Comparison of ENCODE assay signal across 19 cellular contexts in genomic region chr22:32005453-32005852, GRCh38. TPM values are rescaled to one million over a fixed set of nuclear protein-coding genes. Genes with fewer than 3 reads are reported as not detected.
A peak's percentile ranks its signal among the peaks of the same experiment; 100 is the strongest.
DNase-seq lines count a peak whose midpoint lies in the region; ATAC-seq and TF ChIP-seq lines count a peak whose summit lies in the region.
"Had no signal": no experiment of that assay in that cellular context is flagged by ENCODE, and none has a peak within 500 bp of the region (broad histone marks: within the 10 kb centered on the region; RNA-seq: fewer than 3 reads in every experiment).

No MANE protein-coding gene starts in this region.

- H3K4me3 Mint-ChIP-seq in endodermal cell (no peak overlapping the region), endothelial cell (ENCODE audit: unreplicated experiment) (no peak overlapping the region)
- H3K4me3 Mint-ChIP-seq: naive B cell had no signal

- no peaks in the 10 kb centered on the region for H3K79me2 ChIP-seq in mesendoderm (ENCODE audit: control insufficient read depth, insufficient read depth, low read length)
- H3K79me2 ChIP-seq in SK-N-SH (ENCODE audit: insufficient read depth), result no peaks in the 10 kb centered on the region

- no peaks in the 10 kb centered on the region for H3K9me2 ChIP-seq in SK-N-SH

- no peaks in the 10 kb centered on the region for H3K36me3 Mint-ChIP-seq in endodermal cell (ENCODE audit: low read depth)
- no peaks in the 10 kb centered on the region for H3K36me3 Mint-ChIP-seq in endothelial cell (ENCODE audit: low read depth, unreplicated experiment)

- no peak overlapping the region for H3K27ac Mint-ChIP-seq in endodermal cell
- H3K27ac Mint-ChIP-seq in endothelial cell (ENCODE audit: unreplicated experiment), result no peak overlapping the region
- H3K27ac Mint-ChIP-seq: naive B cell had no signal

- H3F3A ChIP-seq in SK-N-SH (replicated peaks; ENCODE audit: insufficient read depth), result no peaks in the 10 kb centered on the region

- no peak for TF ChIP-seq RAD21 in SK-N-SH (IDR thresholded peaks at IDR 0.05; ENCODE audit: low read length)

- H3K4me1 Mint-ChIP-seq in endodermal cell (peaks cover 6% of the 10 kb centered on the region), endothelial cell (ENCODE audit: unreplicated experiment) (no peaks in the 10 kb centered on the region)
- H3K4me1 Mint-ChIP-seq: naive B cell had no signal

- DNase-seq in EH (ENCODE audit: low read depth), result peak; percentile 51
- peak; percentile 55 for DNase-seq in MG63
- no peak for DNase-seq in endodermal cell
- DNase-seq in mesendoderm, result peak; percentile 79
- no peak for DNase-seq in heart right ventricle
- no peak for DNase-seq in endothelial cell (ENCODE audit: low spot score)
- no peak for DNase-seq in SK-N-SH
- DNase-seq: activated CD4-positive, CD25-positive, alpha-beta regulatory T cell; DMS79; effector memory CD4-positive, alpha-beta T cell; glutamatergic neuron; naive B cell; NCI-H1417 treated with DMSO at 0.1 percent for 48 hours; OCI-M1; substantia nigra had no signal

- H3K4me1 ChIP-seq in endodermal cell (ENCODE audit: control insufficient read depth, insufficient read depth, low read length) (no peaks in the 10 kb centered on the region), mesendoderm (ENCODE audit: control insufficient read depth, low read depth, low read length) (peaks cover 2% of the 10 kb centered on the region), heart right ventricle (no peaks in the 10 kb centered on the region), SK-N-SH (ENCODE audit: control insufficient read depth in 1 of 2, insufficient read depth in 2 of 2, low read depth in 1 of 2, low read length in 1 of 2) (no peaks in the 10 kb centered on the region)

- no peak overlapping the region for H3K4me3 ChIP-seq in MG63
- no peak overlapping the region for H3K4me3 ChIP-seq in endodermal cell (ENCODE audit: low read length)
- no peak overlapping the region for H3K4me3 ChIP-seq in mesendoderm (ENCODE audit: low read length)
- no peak overlapping the region for H3K4me3 ChIP-seq in heart right ventricle
- no peak overlapping the region for H3K4me3 ChIP-seq in SK-N-SH (ENCODE audit: low read depth in 2 of 2, low read length in 1 of 2)

- no peaks in the 10 kb centered on the region for H3K36me3 ChIP-seq in MG63
- no peaks in the 10 kb centered on the region for H3K36me3 ChIP-seq in endodermal cell (ENCODE audit: control insufficient read depth, insufficient read depth, low read length)
- no peaks in the 10 kb centered on the region for H3K36me3 ChIP-seq in mesendoderm (ENCODE audit: control insufficient read depth, insufficient read depth, low read length)
- H3K36me3 ChIP-seq in heart right ventricle, result no peaks in the 10 kb centered on the region
- H3K36me3 ChIP-seq in SK-N-SH (replicated peaks in 1 of 2; ENCODE audit: control insufficient read depth in 1 of 2, insufficient read depth in 2 of 2, low read length in 1 of 2), result no peaks in the 10 kb centered on the region

- H3K27ac ChIP-seq in endodermal cell (ENCODE audit: low read depth, low read length) (no peak overlapping the region), mesendoderm (ENCODE audit: low read depth, low read length) (no peak overlapping the region), heart right ventricle (no peak overlapping the region), SK-N-SH (ENCODE audit: low read depth in 2 of 2, low read length in 1 of 2) (no peak overlapping the region)

- ATAC-seq in heart right ventricle, result no peak
- no peak for ATAC-seq in GM18505 (IDR thresholded peaks at IDR 0.05; ENCODE audit: unreplicated experiment)
- ATAC-seq: left lobe of liver had no signal

- H3K27me3 ChIP-seq in MG63 (no peaks in the 10 kb centered on the region), endodermal cell (ENCODE audit: control insufficient read depth, insufficient read depth, low read length, poor library complexity, severe bottlenecking) (no peaks in the 10 kb centered on the region), mesendoderm (ENCODE audit: insufficient read depth, low read length, poor library complexity) (no peaks in the 10 kb centered on the region), heart right ventricle (peaks cover 0 to 4% (median 0%) of the 10 kb centered on the region in 7 donors), SK-N-SH (ENCODE audit: insufficient read depth) (no peaks in the 10 kb centered on the region)

- CTCF ChIA-PET in SK-N-SH (lab: Yijun Ruan, JAX), result no interaction called here

- WGBS in endodermal cell (ENCODE audit: insufficient coverage in 1 of 2, insufficient read length in 1 of 2), 2 experiments, result 95% methylated on average over 1 of the region's 1 CpG; no CpG with 5 or more reads in 1 of the 2 experiments
- WGBS in mesendoderm (ENCODE audit: extremely low coverage, insufficient coverage, low lambda C conversion rate), result no CpG with 5 or more reads among the region's 1 CpG
- WGBS in heart right ventricle, 2 donors, result 65 to 68% methylated on average over 1 of the region's 1 CpG
- no CpG with 5 or more reads among the region's 1 CpG for WGBS in SK-N-SH (ENCODE audit: low lambda C conversion rate)

- H3K27me3 Mint-ChIP-seq in endodermal cell (ENCODE audit: insufficient read depth), result peaks cover 5% of the 10 kb centered on the region
- peaks cover 2% of the 10 kb centered on the region for H3K27me3 Mint-ChIP-seq in endothelial cell (ENCODE audit: unreplicated experiment)

- H3K79me1 ChIP-seq in mesendoderm (ENCODE audit: low read length), result no peaks in the 10 kb centered on the region

- no peaks in the 10 kb centered on the region for H4K20me1 ChIP-seq in SK-N-SH (ENCODE audit: insufficient read depth)

- no peak overlapping the region for H4K5ac ChIP-seq in mesendoderm (ENCODE audit: low read length)

- H3K18ac ChIP-seq in mesendoderm (ENCODE audit: low read length), result no peak overlapping the region

- TF ChIP-seq POLR2A in GM18505 (IDR thresholded peaks at IDR 0.05; ENCODE audit: borderline replicate concordance, extremely low read depth, insufficient read depth, insufficient read length), result no peak

- TF ChIP-seq CTCF in endodermal cell (conservative IDR thresholded peaks at IDR 0.05) (peak; percentile 41), heart right ventricle (IDR thresholded peaks at IDR 0.05) (no peak), endothelial cell (IDR thresholded peaks at IDR 0.05; ENCODE audit: unreplicated experiment) (no peak), SK-N-SH (IDR thresholded peaks at IDR 0.05) (no peak)

- no peak overlapping the region for H3K4ac ChIP-seq in mesendoderm (ENCODE audit: low read depth, low read length)

- no peak overlapping the region for H2AFZ ChIP-seq in SK-N-SH (ENCODE audit: low read depth)

- POLR2A ChIA-PET in SK-N-SH (lab: Yijun Ruan, JAX), result no interaction called here

- no peak for TF ChIP-seq EP300 in SK-N-SH (IDR thresholded peaks at IDR 0.05; ENCODE audit: borderline replicate concordance in 1 of 2, low read depth in 1 of 2, low read length in 1 of 2)

- H3K9me3 ChIP-seq in MG63 (no peaks in the 10 kb centered on the region), endodermal cell (ENCODE audit: control insufficient read depth, low read length) (no peaks in the 10 kb centered on the region), heart right ventricle (peaks cover 0 to 10% (median 0%) of the 10 kb centered on the region in 11 donors), SK-N-SH (no peaks in the 10 kb centered on the region)

- no peak overlapping the region for H2AK5ac ChIP-seq in mesendoderm (ENCODE audit: low read length)

- H3K23ac ChIP-seq in mesendoderm (ENCODE audit: low read length), result no peak overlapping the region

- H2BK15ac ChIP-seq in mesendoderm (replicated peaks; ENCODE audit: low read depth), result no peak overlapping the region

- no peak overlapping the region for H3K4me2 ChIP-seq in mesendoderm (ENCODE audit: low read length)
- H3K4me2 ChIP-seq in SK-N-SH, result no peak overlapping the region

- no peaks in the 10 kb centered on the region for H3K9me3 Mint-ChIP-seq in endodermal cell
- H3K9me3 Mint-ChIP-seq in endothelial cell (ENCODE audit: unreplicated experiment), result no peaks in the 10 kb centered on the region

- no peak overlapping the region for H2BK5ac ChIP-seq in mesendoderm (ENCODE audit: low read length)

- no peak overlapping the region for H3K9ac ChIP-seq in endodermal cell (ENCODE audit: extremely low read depth, low read length, poor library complexity, severe bottlenecking)
- H3K9ac ChIP-seq in mesendoderm (ENCODE audit: low read length), result no peak overlapping the region
- H3K9ac ChIP-seq in SK-N-SH, result no peak overlapping the region

- no peak overlapping the region for H4K8ac ChIP-seq in mesendoderm (ENCODE audit: low read depth, low read length)

- H2BK120ac ChIP-seq in mesendoderm (ENCODE audit: low read depth, low read length), result no peak overlapping the region

- intact Hi-C loops in heart right ventricle (cut with DNase I), result no loop called here

- no peak overlapping the region for H3K56ac ChIP-seq in mesendoderm (ENCODE audit: low read length)

TF ChIP-seq in SK-N-SH, 30 proteins besides CTCF, POLR2A, EP300 and RAD21 (continues in another document):
- TF ChIP-seq USF1 (IDR thresholded peaks at IDR 0.05; ENCODE audit: borderline replicate concordance, low read depth) (no peak), JUND (IDR thresholded peaks at IDR 0.05) (no peak), NFIC (IDR thresholded peaks at IDR 0.05; ENCODE audit: borderline replicate concordance) (no peak)

RNA-seq across cellular contexts. Expression of gene SLC5A1, which starts 37.6 kb away (rescaled TPM):
- total RNA-seq in MG63 (2014; rRNA removed; shearing (Covaris generic); ENCODE audit: low replicate concordance), result not detected in 2 replicates
- not detected for total RNA-seq in endodermal cell
- polyA plus RNA-seq in endodermal cell (2013, experiment 1 of 2), result not detected
- polyA plus RNA-seq in endodermal cell (2013, experiment 2 of 2), result 0.08 TPM
- not detected for polyA plus RNA-seq in mesendoderm (2013, experiment 1 of 2)
- polyA plus RNA-seq in mesendoderm (2013, experiment 2 of 2), result 0.01 TPM
- total RNA-seq in heart right ventricle, result 100 to 1,000 TPM in 5 of 10 donors, 10 to 100 TPM in 5; 80.0 to 186 (median 108) TPM
- polyA plus RNA-seq in heart right ventricle, result 10 to 100 TPM; 12.2 to 43.7 TPM
- 0.26 TPM for total RNA-seq in endothelial cell (ENCODE audit: unreplicated experiment)
- polyA plus RNA-seq in SK-N-SH (2012; rRNA removed), result not detected in 2 replicates
- under 0.01 TPM in 1 of 2 replicates, not detected in the other for polyA plus RNA-seq in SK-N-SH (2012; cell fraction: cytosol; rRNA removed)
- 0.01 TPM in 1 of 2 replicates, not detected in the other for polyA plus RNA-seq in SK-N-SH (2012; cell fraction: nucleus; rRNA removed)
- total RNA-seq: NCI-H460 had no signal
- polyA plus RNA-seq: BJ had no signal

Comparison
In these comparisons a context has a peak if more than half of its experiments do, and no peak if none do; other contexts are left out.
1. DNase-seq: peak in EH (single experiment), MG63 (single experiment) and mesendoderm (single experiment); none in endodermal cell (single experiment), heart right ventricle (0 of 2), endothelial cell (single experiment) and SK-N-SH (single experiment).
2. RNA of gene SLC5A1, which starts 37.6 kb away (total RNA-seq): 80.0 to 186 TPM in heart right ventricle; 0.26 TPM in endothelial cell (single experiment), not detected in MG63 and not detected in endodermal cell; every median in the first group is over 10 times any median in the second.